ENCODE assay signal across 19 cellular contexts in the genomic region with DNA sequence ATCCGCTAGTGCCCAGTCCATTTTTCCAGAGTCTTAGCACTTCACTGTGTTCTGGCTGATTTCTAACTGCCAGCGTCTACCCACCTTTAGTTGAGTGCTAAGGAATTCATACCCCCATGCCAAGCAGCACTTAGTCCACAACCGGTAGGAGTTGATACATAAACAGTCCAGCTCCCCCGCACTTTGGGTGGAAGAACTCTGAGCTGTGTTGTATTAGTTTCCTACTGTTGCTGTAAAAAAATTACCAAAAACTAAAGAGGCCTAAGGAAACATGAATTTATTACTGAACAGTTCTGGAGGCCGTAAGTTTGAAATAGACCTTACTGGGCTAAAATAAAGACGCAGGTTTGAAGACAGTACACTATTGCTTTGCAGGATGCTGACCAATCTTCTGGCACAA.
A peak's percentile ranks its signal among the peaks of the same experiment; 100 is the strongest.
DNase-seq lines count a peak whose midpoint lies in the region; FAIRE-seq and TF ChIP-seq lines count a peak whose summit lies in the region.
"Had no signal": no experiment of that assay in that cellular context is flagged by ENCODE, and none has a peak within 500 bp of the region (broad histone marks: within the 10 kb centered on the region; RNA-seq: fewer than 3 reads in every experiment).

No MANE protein-coding gene starts in this region.

- no peaks in the 10 kb centered on the region for H3K23me2 ChIP-seq in H9 (ENCODE audit: insufficient read length, low read depth, low read length, poor library complexity, severe bottlenecking)

- H4K91ac ChIP-seq in H9 (ENCODE audit: insufficient read length, low read depth, low read length), result no peak overlapping the region

- no peak overlapping the region for H2BK12ac ChIP-seq in H9 (ENCODE audit: insufficient read length, low read depth, low read length)

- no peak overlapping the region for H3K4me2 ChIP-seq in H9 (ENCODE audit: insufficient read depth, insufficient read length, low read length)
- H3K4me2 ChIP-seq: BLaER1, KMS-11 had no signal

- H3K23ac ChIP-seq in H9 (ENCODE audit: insufficient read length, low read depth, low read length), result no peak overlapping the region

- H3K18ac ChIP-seq in H9 (ENCODE audit: insufficient read length, low read depth, low read length), result no peak overlapping the region

- no peak overlapping the region for H2BK120ac ChIP-seq in H9 (ENCODE audit: low read depth, low read length, poor library complexity, severe bottlenecking)

- H4K5ac ChIP-seq in H9 (ENCODE audit: insufficient read length, low read depth, low read length), result no peak overlapping the region

- peaks cover 2 to 3% (median 3%) of the 10 kb centered on the region in 3 experiments for H3K36me3 Mint-ChIP-seq in H9 (ENCODE audit: insufficient read depth in 1 of 3, low read depth in 3 of 3)
- H3K36me3 Mint-ChIP-seq: CD14-positive monocyte; CD8-positive, alpha-beta memory T cell had no signal

- no peak overlapping the region for H2AFZ ChIP-seq in H9 (ENCODE audit: low read length)

- H3K27ac ChIP-seq in H9 (ENCODE audit: insufficient read length, low read depth, low read length), result no peak overlapping the region
- peak overlapping the region; percentile 90 for H3K27ac ChIP-seq in cingulate gyrus (ENCODE audit: low read depth, low read length)
- H3K27ac ChIP-seq in layer of hippocampus (ENCODE audit: low read depth, low read length), result peak overlapping the region; percentile 96
- peak overlapping the region; percentile 92 for H3K27ac ChIP-seq in substantia nigra (ENCODE audit: low read depth, low read length, poor library complexity, severe bottlenecking)
- H3K27ac ChIP-seq: BLaER1, HL-60, KMS-11 had no signal

- no peak overlapping the region for H3K4ac ChIP-seq in H9 (ENCODE audit: low read depth, low read length)

- H3K27ac Mint-ChIP-seq in H9, result peak overlapping the region; percentile 4 to 73 (median 69); a peak in 5 of 7 replicates
- H3K27ac Mint-ChIP-seq: CD14-positive monocyte; CD8-positive, alpha-beta memory T cell; HFFc6 had no signal

- no peaks in the 10 kb centered on the region for H3K27me3 Mint-ChIP-seq in H9 (ENCODE audit: low read depth)

- peaks cover 1 to 5% of the 10 kb centered on the region in 2 experiments; a peak in 4 of 5 replicates for H3K9me3 Mint-ChIP-seq in H9
- H3K9me3 Mint-ChIP-seq: CD8-positive, alpha-beta memory T cell had no signal

- DNase-seq in H9 (no peak), substantia nigra (lab: John Stamatoyannopoulos, UW) (no peak), GM12892 (ENCODE audit: insufficient read length) (no peak), CD1c-positive myeloid dendritic cell (ENCODE audit: extremely low spot score) (no peak), DMS79 treated with DMSO at 0.1 percent for 48 hours (lab: John Stamatoyannopoulos, UW) (no peak)
- DNase-seq in activated naive CD4-positive, alpha-beta T cell (lab: John Stamatoyannopoulos, UW), result no peak
- DNase-seq: 8988T; CD8-positive, alpha-beta memory T cell; COR-L47; DMS 273 treated with DMSO at 0.1 percent for 48 hours; GDM1; HFFc6 had no signal

- no peak overlapping the region for H4K8ac ChIP-seq in H9 (replicated peaks; ENCODE audit: insufficient read length, low read depth, low read length)

- no peak overlapping the region for H2BK5ac ChIP-seq in H9 (ENCODE audit: insufficient read length, low read length)

- H3K14ac ChIP-seq in H9 (ENCODE audit: insufficient read depth, low read length), result no peak overlapping the region

- no peak overlapping the region for H2AK5ac ChIP-seq in H9 (ENCODE audit: insufficient read length, low read length)

- H3K27me3 ChIP-seq in H9 (ENCODE audit: insufficient read depth, low read length), result no peaks in the 10 kb centered on the region
- no peaks in the 10 kb centered on the region for H3K27me3 ChIP-seq in layer of hippocampus (ENCODE audit: control insufficient read depth, insufficient read depth, low read length)
- H3K27me3 ChIP-seq: BLaER1 had no signal

- TF ChIP-seq POLR2A in GM12892 (IDR thresholded peaks at IDR 0.05; ENCODE audit: low read depth, low read length), result no peak

- H3K79me2 ChIP-seq in H9 (ENCODE audit: insufficient read depth, low read length), result no peaks in the 10 kb centered on the region

- WGBS in H9 (ENCODE audit: extremely low coverage, insufficient read length, low lambda C conversion rate), result no CpG with 5 or more reads among the region's 6 CpGs

- peaks cover 2% of the 10 kb centered on the region for H3K9me3 ChIP-seq in H9 (ENCODE audit: control insufficient read depth, low read depth, low read length)
- H3K9me3 ChIP-seq: BLaER1 had no signal

- no peak overlapping the region for H3T11ph ChIP-seq in H9 (ENCODE audit: low read length)

- H3K56ac ChIP-seq in H9 (ENCODE audit: insufficient read length, low read depth, low read length), result no peak overlapping the region

- peaks cover 20% of the 10 kb centered on the region for H3K4me1 ChIP-seq in H9 (ENCODE audit: insufficient read depth, low read length)

- H2BK20ac ChIP-seq in H9 (ENCODE audit: low read depth, low read length, poor library complexity, severe bottlenecking), result no peak overlapping the region

- no peaks in the 10 kb centered on the region for H4K20me1 ChIP-seq in H9 (ENCODE audit: control insufficient read depth, insufficient read depth, insufficient read length)
- H4K20me1 ChIP-seq: BLaER1 had no signal

- no peak overlapping the region for H3K4me3 Mint-ChIP-seq in H9
- H3K4me3 Mint-ChIP-seq: CD14-positive monocyte; CD8-positive, alpha-beta memory T cell; HFFc6 had no signal

- H3K4me1 Mint-ChIP-seq in H9, result peaks cover 61 to 64% of the 10 kb centered on the region in 2 experiments
- H3K4me1 Mint-ChIP-seq: CD14-positive monocyte; CD8-positive, alpha-beta memory T cell had no signal

- TF ChIP-seq CTCF in H9 (conservative IDR thresholded peaks at IDR 0.05), result no peak

- H2BK15ac ChIP-seq in H9 (ENCODE audit: low read depth, low read length), result no peak overlapping the region

- H3K9ac ChIP-seq in H9 (ENCODE audit: extremely low read depth, insufficient read length, low read length), result no peak overlapping the region
- H3K9ac ChIP-seq: BLaER1, KMS-11 had no signal

- no peak for FAIRE-seq in GM12892 (lab: Jason Lieb, UNC)
- FAIRE-seq: H54 had no signal

- H3K79me1 ChIP-seq in H9 (ENCODE audit: insufficient read depth, low read depth, low read length, poor library complexity, severe bottlenecking), result no peaks in the 10 kb centered on the region
